In the genomic region with DNA sequence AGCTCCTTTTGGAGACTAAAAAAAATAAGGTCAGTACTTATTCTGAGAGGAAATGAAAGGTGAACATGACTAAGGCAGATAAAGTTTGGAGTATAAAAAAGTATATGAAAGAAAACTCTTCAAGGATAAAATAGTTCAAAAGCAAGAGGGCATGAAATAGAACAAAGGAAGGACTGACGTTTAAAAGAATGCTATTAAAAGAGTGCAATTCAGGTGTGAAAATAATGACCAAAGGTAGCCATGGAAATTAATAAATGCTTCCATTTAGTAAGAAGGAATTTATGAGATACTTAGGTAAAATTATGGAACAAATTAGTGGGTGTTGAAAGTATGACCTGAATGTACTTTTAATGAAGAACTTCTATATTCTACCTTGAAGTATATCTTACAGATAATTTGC, we compare ENCODE assay signal across 27 cellular contexts.
"Had no signal": no experiment of that assay in that cellular context is flagged by ENCODE, and none has a peak within 500 bp of the region (broad histone marks: within the 10 kb centered on the region; RNA-seq: fewer than 3 reads in every experiment).

No MANE protein-coding gene starts in this region.

- DNase-seq: Karpas-422, Kasumi-1, MG63, MM.1S, MV-4-11, NCI-H1048, NCI-H1092, NCI-H1092 treated with DMSO at 0.1 percent for 48 hours, NCI-H146, NCI-H1694, NCI-H1694 treated with DMSO at 0.1 percent for 48 hours, NCI-H187, NCI-H187 treated with DMSO at 0.1 percent for 48 hours, NCI-H1930, NCI-H2029, NCI-H2029 treated with DMSO at 0.1 percent for 48 hours, NCI-H2081 treated with DMSO at 0.1 percent for 48 hours, NCI-H2107, NCI-H2171, NCI-H2171 treated with DMSO at 0.1 percent for 48 hours, NCI-H2227 treated with DMSO at 0.1 percent for 48 hours, NCI-H226, NCI-H345, NCI-H446, NCI-H446 treated with DMSO at 0.1 percent for 48 hours, NCI-H510A, NCI-H510A treated with DMSO at 0.1 percent for 48 hours had no signal
